Comparison of ENCODE assay signal across 1 cellular context in genomic region chr4:20362148-20362547, GRCh38.
TF ChIP-seq lines count a peak whose summit lies in the region.

No MANE protein-coding gene starts in this region.

TF ChIP-seq in GM23338, 12 proteins besides CTCF, POLR2A, EP300 and RAD21 (continued from another document):
- TF ChIP-seq ZNF462 (CRISPR knock-in tag; IDR thresholded peaks at IDR 0.05) (no peak), REST (IDR thresholded peaks at IDR 0.05; ENCODE audit: unreplicated experiment) (no peak), JUNB (IDR thresholded peaks at IDR 0.05; ENCODE audit: unreplicated experiment) (no peak), STAT1 (IDR thresholded peaks at IDR 0.05; ENCODE audit: unreplicated experiment) (no peak), ZNF114 (CRISPR knock-in tag; IDR thresholded peaks at IDR 0.05) (no peak)
